ENCODE assay signal across 8 cellular contexts in the genomic region with DNA sequence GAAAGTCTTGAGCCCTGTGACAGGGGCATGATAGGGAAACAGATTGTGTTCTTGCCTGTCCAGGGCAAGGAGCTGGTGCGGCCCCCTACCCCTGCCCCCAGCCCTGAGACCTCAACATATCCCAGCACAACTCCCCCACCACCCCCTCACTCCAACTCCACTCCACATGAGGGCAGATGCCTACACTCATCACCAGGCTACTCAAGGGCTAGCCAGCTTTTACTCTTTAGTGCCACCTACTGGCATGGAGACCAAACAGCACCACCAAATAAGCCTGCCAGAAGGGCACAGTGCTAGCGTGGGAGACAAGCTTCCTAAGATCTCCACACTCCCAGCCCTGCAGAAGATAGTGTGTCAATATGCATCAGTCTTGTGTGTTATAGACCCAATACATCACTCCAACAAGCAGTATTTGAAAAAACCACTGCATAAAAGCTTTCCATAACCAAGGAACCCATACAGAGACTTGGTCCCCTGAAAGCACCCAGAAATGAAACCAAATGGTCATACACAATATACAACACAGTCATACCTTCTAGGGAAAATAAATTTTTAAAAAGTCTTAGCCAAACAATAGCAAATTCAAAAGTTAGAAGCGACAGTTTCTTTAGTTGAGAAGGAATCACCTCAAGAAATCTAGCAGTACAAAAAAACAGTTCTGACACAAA.
DNase-seq lines count a peak whose midpoint lies in the region; ATAC-seq, FAIRE-seq and TF ChIP-seq lines count a peak whose summit lies in the region.

No MANE protein-coding gene starts in this region.

- intact Hi-C loops in K562 (cut with micrococcal nuclease) (loop anchor here (1.0 to 5.0 kb wide), 2 partner anchors 155 to 221 kb away; no protein-coding TSS in a partner anchor), left lung (cut with DNase I) (loop anchor here in 1 of 2 donors (5.0 to 10.0 kb wide), 2 partner anchors 154 to 221 kb away; no protein-coding TSS in a partner anchor)

- H3K27me3 ChIP-seq in DOHH2 (ENCODE audit: control insufficient read depth, low read length) (0 out of 2 replicates have a peak, but pooled peaks cover 6% of the 10 kb centered on the region), K562 (ENCODE audit: control insufficient read depth in 2 of 2, insufficient read depth in 2 of 2, low read length in 2 of 2) (no peaks in the 10 kb centered on the region), left lung (no peaks in the 10 kb centered on the region)

- 18% methylated on average over 1 of the region's 3 CpGs for WGBS in K562 (ENCODE audit: insufficient coverage, low coverage, missing lambda C conversion rate)

- H3K36me3 ChIP-seq in DOHH2 (ENCODE audit: control insufficient read depth, low read length): no peaks in the 10 kb centered on the region
- no peaks in the 10 kb centered on the region for H3K36me3 ChIP-seq in K562 (ENCODE audit: control insufficient read depth, insufficient read depth, low read length)
- H3K36me3 ChIP-seq in left lung: no peaks in the 10 kb centered on the region

- in situ Hi-C loops in K562 (cut with MboI): no loop called here

- H3K4me2 ChIP-seq in DOHH2 (ENCODE audit: low read length): no peak overlapping the region
- H3K4me2 ChIP-seq in K562 (ENCODE audit: insufficient read depth, low read length): no peak overlapping the region

- H3K27ac Mint-ChIP-seq in T-helper 2 cell treated with Interferon-gamma antibody and Interleukin-4, amounts not matched to agents 5 μg/mL and 100 μg/mL, for 36 hours: no peak overlapping the region

- DNase-seq in HS-27A (ENCODE audit: low read depth) (peak; percentile 5), K562 (ENCODE audit: extremely low read depth in 1 of 4, low spot score in 3 of 4) (peak; percentile 36 to 46 (median 40)), left lung (peak in 1 of 2 donors; percentile 38), NCI-H526 treated with DMSO at 0.1 percent for 48 hours (lab: John Stamatoyannopoulos, UW) (no peak)
- peak; percentile 35 for DNase-seq in T-helper 2 cell treated with Interferon-gamma antibody and Interleukin-4, amounts not matched to agents 5 μg/mL and 100 μg/mL, for 36 hours (ENCODE audit: low spot score)
- DNase-seq in stimulated activated CD8-positive, alpha-beta memory T cell treated with anti-CD3 and anti-CD28 coated beads, Interleukin-4, amount 100 ng/mL, for 48 hours: peak; percentile 71

- no TSS peak for BruUV-seq in K562 (replicated peaks; lab: Mats Ljungman, UMichigan)

- TF ChIP-seq POLR2A in K562 (conservative IDR thresholded peaks at IDR 0.05): no peak

- TF ChIP-seq CTCF in DOHH2 (IDR thresholded peaks at IDR 0.05; ENCODE audit: low read depth, low read length, poor library complexity, severe bottlenecking): peak; percentile 96
- peak; percentile 57 to 67 (median 60) for TF ChIP-seq CTCF in K562 (IDR thresholded peaks at IDR 0.05 in 2 of 3, conservative IDR thresholded peaks at IDR 0.05 in 1 of 3; ENCODE audit: insufficient read depth in 2 of 3, low read depth in 1 of 3, low read length in 3 of 3)
- peak; percentile 49 to 78 for TF ChIP-seq CTCF in left lung (IDR thresholded peaks at IDR 0.05)

- H3K4me1 ChIP-seq in DOHH2 (ENCODE audit: control insufficient read depth, low read length) (no peaks in the 10 kb centered on the region), K562 (replicated peaks in 1 of 2; ENCODE audit: control insufficient read depth in 2 of 2, insufficient read depth in 2 of 2, low read length in 2 of 2) (no peaks in the 10 kb centered on the region), left lung (no peaks in the 10 kb centered on the region)

- H3K4me3 ChIP-seq in DOHH2 (ENCODE audit: low read length) (no peak overlapping the region), K562 (no peak overlapping the region), left lung (no peak overlapping the region)

- no peak overlapping the region for H3K9ac ChIP-seq in K562 (ENCODE audit: insufficient read depth in 1 of 2, low read depth in 2 of 2, low read length in 2 of 2)

- no peaks in the 10 kb centered on the region for H4K20me1 ChIP-seq in DOHH2 (ENCODE audit: control insufficient read depth, insufficient read depth, low read depth, low read length)
- H4K20me1 ChIP-seq in K562 (replicated peaks; ENCODE audit: control insufficient read depth, insufficient read depth, low read length): no peaks in the 10 kb centered on the region

- no peak for TF ChIP-seq EP300 in K562 (IDR thresholded peaks at IDR 0.05; ENCODE audit: low read length)

- H3F3A ChIP-seq in DOHH2 (ENCODE audit: control insufficient read depth, insufficient read depth): no peaks in the 10 kb centered on the region

- H3K27me3 Mint-ChIP-seq in T-helper 2 cell treated with Interferon-gamma antibody and Interleukin-4, amounts not matched to agents 5 μg/mL and 100 μg/mL, for 36 hours (ENCODE audit: low read depth): peaks cover 44% of the 10 kb centered on the region

- peak in 1 of 2 experiments; percentile 56; a peak in 3 of 4 replicates for TF ChIP-seq RAD21 in K562 (CRISPR knock-in tag; conservative IDR thresholded peaks at IDR 0.05 in 1 of 2, IDR thresholded peaks at IDR 0.05 in 1 of 2)

- peak overlapping the region; percentile 44 for H3K4me3 Mint-ChIP-seq in T-helper 2 cell treated with Interferon-gamma antibody and Interleukin-4, amounts not matched to agents 5 μg/mL and 100 μg/mL, for 36 hours

- POLR2A ChIA-PET in K562 (lab: Yijun Ruan, JAX): interaction anchor here (0.7 kb wide), 1 partner anchor 12 kb away, joined by 3 read pairs; no protein-coding TSS in a partner anchor

- no peaks in the 10 kb centered on the region for H3K9me3 ChIP-seq in DOHH2 (ENCODE audit: control insufficient read depth, insufficient read depth, low read length)
- no peaks in the 10 kb centered on the region for H3K9me3 ChIP-seq in K562 (replicated peaks; ENCODE audit: control insufficient read depth, insufficient read depth, low read depth, low read length)
- no peaks in the 10 kb centered on the region for H3K9me3 ChIP-seq in left lung

- H3K36me3 Mint-ChIP-seq in T-helper 2 cell treated with Interferon-gamma antibody and Interleukin-4, amounts not matched to agents 5 μg/mL and 100 μg/mL, for 36 hours (ENCODE audit: low read depth): no peaks in the 10 kb centered on the region

- no peak overlapping the region for H2AFZ ChIP-seq in K562 (ENCODE audit: low read depth, low read length)

- no peaks in the 10 kb centered on the region for H3K9me2 ChIP-seq in DOHH2 (replicated peaks; ENCODE audit: control insufficient read depth, low read length)

- H3K4me1 Mint-ChIP-seq in T-helper 2 cell treated with Interferon-gamma antibody and Interleukin-4, amounts not matched to agents 5 μg/mL and 100 μg/mL, for 36 hours (ENCODE audit: low read depth): peaks cover 14% of the 10 kb centered on the region

- no peaks in the 10 kb centered on the region for H3K9me1 ChIP-seq in K562 (ENCODE audit: control insufficient read depth, insufficient read depth, low read length)

- peaks cover 15% of the 10 kb centered on the region for H3K9me3 Mint-ChIP-seq in T-helper 2 cell treated with Interferon-gamma antibody and Interleukin-4, amounts not matched to agents 5 μg/mL and 100 μg/mL, for 36 hours

- no peak overlapping the region for H3K27ac ChIP-seq in DOHH2 (ENCODE audit: low read depth, low read length)
- H3K27ac ChIP-seq in K562 (ENCODE audit: extremely low read depth, low read depth, low read length): no peak overlapping the region
- no peak overlapping the region for H3K27ac ChIP-seq in left lung

- CTCF ChIA-PET in K562 (lab: Yijun Ruan, JAX; ENCODE audit: low intra/inter-chr PET ratio): no interaction called here

- H3K79me2 ChIP-seq in DOHH2 (ENCODE audit: control insufficient read depth, low read length) (no peaks in the 10 kb centered on the region), K562 (ENCODE audit: control insufficient read depth, insufficient read depth, low read length) (no peaks in the 10 kb centered on the region)

- peak; percentile 92 for ATAC-seq in GM21367 (IDR thresholded peaks at IDR 0.05; ENCODE audit: unreplicated experiment)
- ATAC-seq in K562: peak; percentile 90
- ATAC-seq in left lung: peak; percentile 96

- peak; percentile 46 for FAIRE-seq in K562 (lab: Jason Lieb, UNC)

TF ChIP-seq in K562, 482 proteins besides CTCF, POLR2A, EP300 and RAD21:
- TF ChIP-seq CHD2 (IDR thresholded peaks at IDR 0.05; ENCODE audit: low read depth, low read length): no peak
- peak; percentile 52 for TF ChIP-seq ZNF316 (IDR thresholded peaks at IDR 0.05)
- 0 out of 2 replicates have a peak, but pooled peaks have one; percentile 24 for TF ChIP-seq SMC3 (conservative IDR thresholded peaks at IDR 0.05; ENCODE audit: insufficient read depth, low read depth, low read length)
